In the genomic region with DNA sequence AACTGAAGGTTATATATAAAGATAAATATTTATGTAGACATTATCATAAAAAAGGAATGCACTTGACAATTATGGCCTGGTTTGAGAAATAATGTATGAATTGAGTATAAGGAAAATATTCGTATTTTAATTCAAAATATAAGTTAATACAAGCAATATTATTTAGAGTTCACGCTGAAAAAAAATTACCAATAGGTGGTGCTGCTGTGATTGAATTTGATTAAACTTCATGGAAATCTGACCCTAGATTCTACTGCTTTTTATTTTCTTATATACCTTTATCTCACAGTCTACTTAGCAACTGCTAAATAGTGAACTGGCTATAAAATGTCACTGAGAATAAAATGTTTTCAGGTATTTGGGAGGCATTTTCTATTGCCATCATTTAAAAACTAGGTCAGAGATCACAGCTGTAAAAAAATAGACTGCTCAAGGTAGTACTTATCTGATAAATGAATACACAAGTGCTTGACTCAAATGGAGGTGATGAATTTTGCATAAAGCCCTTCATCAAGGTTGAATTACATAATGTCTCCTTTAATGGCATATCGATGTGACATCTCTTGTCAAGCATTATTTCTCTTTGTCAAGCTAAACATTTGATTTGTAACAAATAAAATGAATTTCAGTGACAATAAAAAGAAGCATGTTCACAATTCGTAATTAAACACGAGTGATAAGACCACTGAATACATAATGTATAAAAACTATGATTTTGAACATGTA, we compare ENCODE assay signal across 14 cellular contexts.
A peak's percentile ranks its signal among the peaks of the same experiment; 100 is the strongest.
DNase-seq lines count a peak whose midpoint lies in the region; TF ChIP-seq lines count a peak whose summit lies in the region.
"Had no signal": no experiment of that assay in that cellular context is flagged by ENCODE, and none has a peak within 500 bp of the region (broad histone marks: within the 10 kb centered on the region; RNA-seq: fewer than 3 reads in every experiment).

No MANE protein-coding gene starts in this region.

- WGBS in H9 (ENCODE audit: extremely low coverage, insufficient read length, low lambda C conversion rate) = 100% methylated on average over 1 of the region's 5 CpGs

- no peak overlapping the region for H2BK12ac ChIP-seq in H9 (ENCODE audit: insufficient read length, low read depth, low read length)

- H4K91ac ChIP-seq in H9 (ENCODE audit: insufficient read length, low read depth, low read length) = no peak overlapping the region

- no peak overlapping the region for H4K8ac ChIP-seq in H9 (replicated peaks; ENCODE audit: insufficient read length, low read depth, low read length)

- no peak overlapping the region for H3K14ac ChIP-seq in H9 (ENCODE audit: insufficient read depth, low read length)

- H3T11ph ChIP-seq in H9 (ENCODE audit: low read length) = no peak overlapping the region

- no peaks in the 10 kb centered on the region for H3K27me3 ChIP-seq in H9 (ENCODE audit: insufficient read depth, low read length)
- no peaks in the 10 kb centered on the region for H3K27me3 ChIP-seq in effector memory CD4-positive, alpha-beta T cell (replicated peaks; ENCODE audit: control insufficient read depth, insufficient read depth, low read length, poor library complexity, severe bottlenecking)
- H3K27me3 ChIP-seq: cardiac muscle cell had no signal

- no peaks in the 10 kb centered on the region for H3K4me1 ChIP-seq in H9 (ENCODE audit: insufficient read depth, low read length)
- no peaks in the 10 kb centered on the region for H3K4me1 ChIP-seq in effector memory CD4-positive, alpha-beta T cell (ENCODE audit: control insufficient read depth, insufficient read depth, low read length, poor library complexity, severe bottlenecking)

- no peak overlapping the region for H3K27ac ChIP-seq in H9 (ENCODE audit: insufficient read length, low read depth, low read length)
- no peak overlapping the region for H3K27ac ChIP-seq in effector memory CD4-positive, alpha-beta T cell (ENCODE audit: insufficient read depth, low read length, poor library complexity, severe bottlenecking)
- H3K27ac ChIP-seq: cardiac muscle cell had no signal

- H2BK120ac ChIP-seq in H9 (ENCODE audit: low read depth, low read length, poor library complexity, severe bottlenecking) = no peak overlapping the region

- no peak overlapping the region for H3K9ac ChIP-seq in H9 (ENCODE audit: extremely low read depth, insufficient read length, low read length)

- H3K4me3 ChIP-seq in effector memory CD4-positive, alpha-beta T cell (ENCODE audit: insufficient read depth, low read depth, low read length, poor library complexity, severe bottlenecking) = no peak overlapping the region
- H3K4me3 ChIP-seq: cardiac muscle cell had no signal

- no peak overlapping the region for H2BK20ac ChIP-seq in H9 (ENCODE audit: low read depth, low read length, poor library complexity, severe bottlenecking)

- H3K4me1 Mint-ChIP-seq in H9 (no peaks in the 10 kb centered on the region), brain (no peaks in the 10 kb centered on the region)
- H3K4me1 Mint-ChIP-seq: T-cell had no signal

- H2AFZ ChIP-seq in H9 (ENCODE audit: low read length) = no peak overlapping the region

- DNase-seq in H9 (no peak), NCI-H2029 treated with DMSO at 0.1 percent for 48 hours (lab: John Stamatoyannopoulos, UW) (peak; percentile 38), myocyte (ENCODE audit: low read depth) (peak; percentile 22), AG08396 (ENCODE audit: low spot score) (no peak)
- DNase-seq in activated T-cell treated with anti-CD3 and anti-CD28 coated beads, Interleukin-2, amount 50 U/mL, for 48 hours = no peak
- no peak for DNase-seq in activated CD8-positive, alpha-beta memory T cell treated with anti-CD3 and anti-CD28 coated beads, Interleukin-2, amount 50 U/mL, for 4 hours
- DNase-seq in effector memory CD4-positive, alpha-beta T cell = no peak
- DNase-seq: GF-D8, head of caudate nucleus, midbrain, NCI-H1436 treated with DMSO at 0.1 percent for 48 hours, T-cell had no signal

- no peak overlapping the region for H4K5ac ChIP-seq in H9 (ENCODE audit: insufficient read length, low read depth, low read length)

- H3K36me3 ChIP-seq in effector memory CD4-positive, alpha-beta T cell (ENCODE audit: control insufficient read depth, insufficient read depth, low read length) = no peaks in the 10 kb centered on the region
- H3K36me3 ChIP-seq: cardiac muscle cell had no signal

- H3K27me3 Mint-ChIP-seq in H9 (ENCODE audit: low read depth) = no peaks in the 10 kb centered on the region
- H3K27me3 Mint-ChIP-seq in brain = no peaks in the 10 kb centered on the region
- H3K27me3 Mint-ChIP-seq: T-cell had no signal

- H3K79me1 ChIP-seq in H9 (ENCODE audit: insufficient read depth, low read depth, low read length, poor library complexity, severe bottlenecking) = no peaks in the 10 kb centered on the region

- H2AK5ac ChIP-seq in H9 (ENCODE audit: insufficient read length, low read length) = no peak overlapping the region

- peak; percentile 40; the same call in 1 of the 3 replicates for TF ChIP-seq CTCF in H9 (conservative IDR thresholded peaks at IDR 0.05)
- peak; percentile 47 to 51 for TF ChIP-seq CTCF in brain (conservative IDR thresholded peaks at IDR 0.05)

- no peak overlapping the region for H2BK15ac ChIP-seq in H9 (ENCODE audit: low read depth, low read length)

- H3K23ac ChIP-seq in H9 (ENCODE audit: insufficient read length, low read depth, low read length) = no peak overlapping the region

- no peaks in the 10 kb centered on the region for H3K79me2 ChIP-seq in H9 (ENCODE audit: insufficient read depth, low read length)

- H3K18ac ChIP-seq in H9 (ENCODE audit: insufficient read length, low read depth, low read length) = no peak overlapping the region

- no peak overlapping the region for H3K4me3 Mint-ChIP-seq in H9
- no peak overlapping the region for H3K4me3 Mint-ChIP-seq in brain
- H3K4me3 Mint-ChIP-seq: T-cell had no signal

- H3K56ac ChIP-seq in H9 (ENCODE audit: insufficient read length, low read depth, low read length) = no peak overlapping the region

- no peaks in the 10 kb centered on the region for H3K9me3 ChIP-seq in H9 (ENCODE audit: control insufficient read depth, low read depth, low read length)
- H3K9me3 ChIP-seq in effector memory CD4-positive, alpha-beta T cell (ENCODE audit: control insufficient read depth, low read length) = no peaks in the 10 kb centered on the region

- H3K9me3 Mint-ChIP-seq in H9 (no peaks in the 10 kb centered on the region), brain (no peaks in the 10 kb centered on the region)

- H3K27ac Mint-ChIP-seq in H9 = no peak overlapping the region
- H3K27ac Mint-ChIP-seq in brain = no peak overlapping the region
- H3K27ac Mint-ChIP-seq: T-cell had no signal

- H4K20me1 ChIP-seq in H9 (ENCODE audit: control insufficient read depth, insufficient read depth, insufficient read length) = no peaks in the 10 kb centered on the region

- H3K36me3 Mint-ChIP-seq in H9 (ENCODE audit: insufficient read depth in 1 of 3, low read depth in 3 of 3) (no peaks in the 10 kb centered on the region), brain (no peaks in the 10 kb centered on the region)
- H3K36me3 Mint-ChIP-seq: T-cell had no signal

- H3K4me2 ChIP-seq in H9 (ENCODE audit: insufficient read depth, insufficient read length, low read length) = no peak overlapping the region

- no peak overlapping the region for H3K4ac ChIP-seq in H9 (ENCODE audit: low read depth, low read length)

- no peaks in the 10 kb centered on the region for H3K23me2 ChIP-seq in H9 (ENCODE audit: insufficient read length, low read depth, low read length, poor library complexity, severe bottlenecking)

- H2BK5ac ChIP-seq in H9 (ENCODE audit: insufficient read length, low read length) = no peak overlapping the region

Comparison
In these comparisons a context has a peak if more than half of its experiments do, and no peak if none do; other contexts are left out.
1. DNase-seq: peak in NCI-H2029 treated with DMSO at 0.1 percent for 48 hours (single experiment) and myocyte (single experiment); none in H9 (single experiment), activated T-cell treated with anti-CD3 and anti-CD28 coated beads, Interleukin-2, amount 50 U/mL, for 48 hours (0 of 2), activated CD8-positive, alpha-beta memory T cell treated with anti-CD3 and anti-CD28 coated beads, Interleukin-2, amount 50 U/mL, for 4 hours (single experiment), AG08396 (single experiment) and effector memory CD4-positive, alpha-beta T cell (0 of 3).